19 cellular contexts compared by ENCODE assay signal in the genomic region with DNA sequence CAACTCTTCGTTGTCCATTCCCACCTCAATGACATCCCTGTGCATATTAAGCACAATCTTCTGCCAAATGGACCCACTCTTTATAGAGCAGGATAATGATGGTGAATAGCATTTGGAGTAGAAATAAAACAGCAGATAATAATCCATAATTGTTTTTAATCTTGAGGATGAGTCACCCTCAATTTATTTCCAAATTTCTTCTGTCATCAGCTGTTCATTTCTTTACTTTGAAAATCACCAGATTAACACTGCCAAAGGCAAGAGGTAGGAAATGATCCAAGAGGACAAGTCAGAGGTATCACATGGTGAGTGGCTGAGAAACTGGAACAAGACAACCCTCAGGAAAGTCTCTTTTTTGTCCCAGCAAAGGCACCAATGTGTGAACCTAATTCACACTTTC. TPM values are rescaled to one million over a fixed set of nuclear protein-coding genes. Genes with fewer than 3 reads are reported as not detected.
DNase-seq lines count a peak whose midpoint lies in the region; ATAC-seq and TF ChIP-seq lines count a peak whose summit lies in the region.
"Had no signal": no experiment of that assay in that cellular context is flagged by ENCODE, and none has a peak within 500 bp of the region (broad histone marks: within the 10 kb centered on the region; RNA-seq: fewer than 3 reads in every experiment).

No MANE protein-coding gene starts in this region.

- H3K4me3 ChIP-seq in AG10803 (ENCODE audit: low read length) = no peak overlapping the region
- H3K4me3 ChIP-seq: skin epidermis had no signal

- DNase-seq in AG10803 (ENCODE audit: low read depth) (peak; percentile 32), Right ventricle myocardium superior (no peak), sciatic nerve (ENCODE audit: low spot score) (no peak), DMS 273 (lab: John Stamatoyannopoulos, UW; ENCODE audit: unreplicated experiment) (no peak), HUDEP-2 (lab: John Stamatoyannopoulos, UW; ENCODE audit: unreplicated experiment in 76 of 76) (no peak)
- DNase-seq in activated CD4-positive, CD25-positive, alpha-beta regulatory T cell treated with anti-CD3 and anti-CD28 coated beads, Interleukin-2, amount 50 U/mL, for 72 hours = no peak
- DNase-seq: activated CD4-positive, alpha-beta T cell treated with anti-CD3 and anti-CD28 coated beads for 36 hours; CD4-positive, CD25-positive, alpha-beta regulatory T cell; DMS79; HCEC 1CT; NCI-H1092; NCI-H2107; NCI-H524 treated with DMSO at 0.1 percent for 48 hours; OCI-M1; T1000 had no signal

- intact Hi-C loops in Right ventricle myocardium superior (cut with DNase I) = no loop called here
- intact Hi-C loops in sciatic nerve (cut with DNase I) = no loop called here

- peak overlapping the region; percentile 73 for H3K27ac ChIP-seq in angular gyrus (ENCODE audit: low read depth, low read length)
- H3K27ac ChIP-seq: KMS-11 had no signal

- no peak for TF ChIP-seq CTCF in AG10803 (conservative IDR thresholded peaks at IDR 0.05; ENCODE audit: low read length)

- ATAC-seq in Right ventricle myocardium superior (ENCODE audit: poor library complexity) (peak; percentile 45), sciatic nerve (peak; percentile 60), HG02885 (IDR thresholded peaks at IDR 0.05; ENCODE audit: poor library complexity, unreplicated experiment) (no peak)
- ATAC-seq: activated CD4-positive, alpha-beta T cell treated with anti-CD3 and anti-CD28 coated beads for 36 hours had no signal

RNA-seq across cellular contexts. Expression of a gene that starts 7.3 kb away (rescaled TPM):
- total RNA-seq in Right ventricle myocardium superior = 12.3 TPM
- 33.7 TPM for total RNA-seq in sciatic nerve

RNA-seq across cellular contexts. Expression of a gene that starts 15.9 kb away (rescaled TPM):
- total RNA-seq in Right ventricle myocardium superior (1.9 TPM), sciatic nerve (4.3 TPM)

RNA-seq across cellular contexts. Expression of a gene that starts 16.2 kb away (rescaled TPM):
- total RNA-seq in Right ventricle myocardium superior (37.4 TPM), sciatic nerve (55.1 TPM)
